Comparison of ENCODE assay signal across 8 cellular contexts in genomic region chr12:6603095-6603567, GRCh38. TPM values are rescaled to one million over a fixed set of nuclear protein-coding genes. Genes with fewer than 3 reads are reported as not detected.
DNase-seq lines count a peak whose midpoint lies in the region; ATAC-seq, FAIRE-seq and TF ChIP-seq lines count a peak whose summit lies in the region.

No MANE protein-coding gene starts in this region.

- TF ChIP-seq CTCF in endothelial cell of umbilical vein (IDR thresholded peaks at IDR 0.05; ENCODE audit: extremely low read depth in 1 of 2, insufficient read depth in 1 of 2, low read depth in 1 of 2, low read length in 2 of 2): no peak

- no peaks in the 10 kb centered on the region for H3K9me3 Mint-ChIP-seq in activated CD8-positive, alpha-beta memory T cell treated with anti-CD3 and anti-CD28 coated beads, Interleukin-2, amount 10 ng/mL, durations not matched to agents 7 days and 5 days (ENCODE audit: low read depth)

- dilution Hi-C loops in endothelial cell of umbilical vein (cut with MboI; ENCODE audit: extremely low pct_ligation_motif_present, low sequenced_read_pairs): no loop called here

- no peak for ATAC-seq in activated CD8-positive, alpha-beta memory T cell treated with anti-CD3 and anti-CD28 coated beads, Interleukin-2, amount 10 ng/mL, durations not matched to agents 7 days and 5 days

- peaks cover 30% of the 10 kb centered on the region for H3K4me1 ChIP-seq in endothelial cell of umbilical vein (ENCODE audit: control insufficient read depth, extremely low read depth, insufficient read depth, low read length)

- H3K9me1 ChIP-seq in endothelial cell of umbilical vein (replicated peaks; ENCODE audit: control insufficient read depth, extremely low read depth, insufficient read depth, low read length): no peaks in the 10 kb centered on the region

- CTCF ChIA-PET in activated CD8-positive, alpha-beta memory T cell treated with anti-CD3 and anti-CD28 coated beads, Interleukin-2, amount 10 ng/mL, durations not matched to agents 7 days and 5 days (lab: Charles Lee): interaction anchor here (0.6 to 2.5 kb wide), 9 partner anchors 12 to 91 kb away, joined by 3 to 11 read pairs (median 4); no protein-coding TSS in a partner anchor
- CTCF ChIA-PET in endothelial cell of umbilical vein (lab: Charles Lee): interaction anchor here (0.8 to 1.8 kb wide), 6 partner anchors 8 to 95 kb away, joined by 3 to 7 read pairs (median 3); no protein-coding TSS in a partner anchor

- no peak overlapping the region for H3K27ac ChIP-seq in endothelial cell of umbilical vein (ENCODE audit: insufficient read depth, low read depth, low read length)

- no peaks in the 10 kb centered on the region for H3K27me3 ChIP-seq in endothelial cell of umbilical vein (ENCODE audit: control insufficient read depth in 2 of 2, insufficient read depth in 2 of 2, low read length in 2 of 2)

- no TSS peak for BruUV-seq in endothelial cell of umbilical vein (replicated peaks; lab: Mats Ljungman, UMichigan)

- H3K79me2 ChIP-seq in endothelial cell of umbilical vein (ENCODE audit: control insufficient read depth, insufficient read depth, low read length): peaks cover 50% of the 10 kb centered on the region

- no peaks in the 10 kb centered on the region for H3K9me3 ChIP-seq in endothelial cell of umbilical vein (replicated peaks; ENCODE audit: control insufficient read depth, insufficient read depth, low read length)

- H3K27me3 Mint-ChIP-seq in activated CD8-positive, alpha-beta memory T cell treated with anti-CD3 and anti-CD28 coated beads, Interleukin-2, amount 10 ng/mL, durations not matched to agents 7 days and 5 days: no peaks in the 10 kb centered on the region

- H3K36me3 ChIP-seq in endothelial cell of umbilical vein (ENCODE audit: control insufficient read depth in 2 of 2, extremely low read depth in 1 of 2, insufficient read depth in 2 of 2, low read length in 2 of 2): peaks cover 27 to 37% of the 10 kb centered on the region in 2 experiments

- no peak for FAIRE-seq in endothelial cell of umbilical vein (lab: Jason Lieb, UNC)
- no peak for FAIRE-seq in HTR-8/SVneo (lab: Jason Lieb, UNC)

- no peaks in the 10 kb centered on the region for H4K20me1 ChIP-seq in endothelial cell of umbilical vein (replicated peaks; ENCODE audit: control insufficient read depth, extremely low read depth, insufficient read depth, low read length)

- POLR2A ChIA-PET in endothelial cell of umbilical vein (lab: Charles Lee): no interaction called here

- H3K9ac ChIP-seq in endothelial cell of umbilical vein (replicated peaks; ENCODE audit: extremely low read depth, insufficient read depth, low read length): no peak overlapping the region

- intact Hi-C loops in endothelial cell of umbilical vein (cut with micrococcal nuclease): no loop called here

- DNase-seq in activated CD8-positive, alpha-beta memory T cell treated with anti-CD3 and anti-CD28 coated beads, Interleukin-2, amount 10 ng/mL, durations not matched to agents 7 days and 5 days: peak; percentile 52
- DNase-seq in activated CD8-positive, alpha-beta memory T cell treated with anti-CD3 and anti-CD28 coated beads for 24 hours: no peak
- DNase-seq in T-helper 22 cell (ENCODE audit: low read depth) (peak; percentile 30), endothelial cell of umbilical vein (ENCODE audit: low read depth, low spot score) (peak; percentile 13), occipital lobe (lab: John Stamatoyannopoulos, UW) (peak; percentile 12), HTR-8/SVneo (ENCODE audit: insufficient read length, low spot score) (no peak), SW 1271 (lab: John Stamatoyannopoulos, UW) (no peak), inferior parietal cortex (ENCODE audit: extremely low spot score) (no peak)

- no peak overlapping the region for H3K4me3 ChIP-seq in endothelial cell of umbilical vein (replicated peaks in 1 of 3; ENCODE audit: insufficient read depth in 1 of 3, low read depth in 1 of 3, low read length in 3 of 3)

- H3K36me3 Mint-ChIP-seq in activated CD8-positive, alpha-beta memory T cell treated with anti-CD3 and anti-CD28 coated beads, Interleukin-2, amount 10 ng/mL, durations not matched to agents 7 days and 5 days: peaks cover 64% of the 10 kb centered on the region

- TF ChIP-seq POLR2A in endothelial cell of umbilical vein (IDR thresholded peaks at IDR 0.05; ENCODE audit: low read depth, low read length): no peak

- H3K27ac Mint-ChIP-seq in activated CD8-positive, alpha-beta memory T cell treated with anti-CD3 and anti-CD28 coated beads, Interleukin-2, amount 10 ng/mL, durations not matched to agents 7 days and 5 days: peak overlapping the region; percentile 78

- peak overlapping the region; percentile 58 for H3K4me3 Mint-ChIP-seq in activated CD8-positive, alpha-beta memory T cell treated with anti-CD3 and anti-CD28 coated beads, Interleukin-2, amount 10 ng/mL, durations not matched to agents 7 days and 5 days

- no peak overlapping the region for H3K4me2 ChIP-seq in endothelial cell of umbilical vein (ENCODE audit: insufficient read depth, low read length)

- H2AFZ ChIP-seq in endothelial cell of umbilical vein (ENCODE audit: low read depth, low read length): no peak overlapping the region

- H3K4me1 Mint-ChIP-seq in activated CD8-positive, alpha-beta memory T cell treated with anti-CD3 and anti-CD28 coated beads, Interleukin-2, amount 10 ng/mL, durations not matched to agents 7 days and 5 days: peaks cover 42% of the 10 kb centered on the region

RNA-seq across cellular contexts. Expression of gene CHD4, which starts 4.0 kb away (rescaled TPM):
- total RNA-seq in activated CD8-positive, alpha-beta memory T cell treated with anti-CD3 and anti-CD28 coated beads, Interleukin-2, amount 10 ng/mL, durations not matched to agents 7 days and 5 days: 100 to 1,000 TPM; 288 to 320 TPM
- 192 and 216 TPM in 2 replicates for total RNA-seq in endothelial cell of umbilical vein
- polyA plus RNA-seq in endothelial cell of umbilical vein: 119 and 127 TPM in 2 replicates
- 130 and 131 TPM in 2 replicates for polyA plus RNA-seq in endothelial cell of umbilical vein (2011; cell fraction: cytosol; rRNA removed)
- polyA plus RNA-seq in endothelial cell of umbilical vein (2011; cell fraction: nucleus; rRNA removed): 178 and 198 TPM in 2 replicates
- 108 and 117 TPM in 2 replicates for polyA plus RNA-seq in endothelial cell of umbilical vein (2012)
- 187 and 211 TPM in 2 replicates for polyA minus RNA-seq in endothelial cell of umbilical vein
- polyA minus RNA-seq in endothelial cell of umbilical vein (2011; cell fraction: cytosol; rRNA and poly(A)+ RNA removed): 97.7 TPM
- polyA minus RNA-seq in endothelial cell of umbilical vein (2011; cell fraction: nucleus; rRNA and poly(A)+ RNA removed): 83.7 and 90.8 TPM in 2 replicates
- total RNA-seq in occipital lobe: 149 TPM

RNA-seq across cellular contexts. Expression of gene LPAR5, which starts 32.6 kb away (rescaled TPM):
- 10 to 100 TPM; 15.8 to 18.5 TPM for total RNA-seq in activated CD8-positive, alpha-beta memory T cell treated with anti-CD3 and anti-CD28 coated beads, Interleukin-2, amount 10 ng/mL, durations not matched to agents 7 days and 5 days
- total RNA-seq in endothelial cell of umbilical vein (not detected in 2 replicates), occipital lobe (0.62 TPM)
- polyA plus RNA-seq in endothelial cell of umbilical vein: 0.23 and 0.41 TPM in 2 replicates
- 0.07 and 0.10 TPM in 2 replicates for polyA plus RNA-seq in endothelial cell of umbilical vein (2011; cell fraction: cytosol; rRNA removed)
- polyA plus RNA-seq in endothelial cell of umbilical vein (2011; cell fraction: nucleus; rRNA removed): 0.08 TPM in 1 of 2 replicates, not detected in the other
- polyA plus RNA-seq in endothelial cell of umbilical vein (2012): 0.07 TPM in 1 of 2 replicates, not detected in the other
- polyA minus RNA-seq in endothelial cell of umbilical vein: 0.42 and 0.75 TPM in 2 replicates
- polyA minus RNA-seq in endothelial cell of umbilical vein (2011; cell fraction: cytosol; rRNA and poly(A)+ RNA removed): 1.7 TPM
- polyA minus RNA-seq in endothelial cell of umbilical vein (2011; cell fraction: nucleus; rRNA and poly(A)+ RNA removed): not detected in 2 replicates

RNA-seq across cellular contexts. Expression of gene NOP2, which starts 35.0 kb away (rescaled TPM):
- 100 to 1,000 TPM in 1 of 2 experiments, 10 to 100 TPM in 1; 76.7 to 117 TPM for total RNA-seq in activated CD8-positive, alpha-beta memory T cell treated with anti-CD3 and anti-CD28 coated beads, Interleukin-2, amount 10 ng/mL, durations not matched to agents 7 days and 5 days
- total RNA-seq in endothelial cell of umbilical vein (58.5 and 63.6 TPM in 2 replicates), occipital lobe (10.8 TPM)
- 17.8 and 26.3 TPM in 2 replicates for polyA plus RNA-seq in endothelial cell of umbilical vein
- 28.3 and 30.1 TPM in 2 replicates for polyA plus RNA-seq in endothelial cell of umbilical vein (2011; cell fraction: cytosol; rRNA removed)
- 160 and 198 TPM in 2 replicates for polyA plus RNA-seq in endothelial cell of umbilical vein (2011; cell fraction: nucleus; rRNA removed)
- polyA plus RNA-seq in endothelial cell of umbilical vein (2012): 44.4 and 58.0 TPM in 2 replicates
- 29.2 and 29.4 TPM in 2 replicates for polyA minus RNA-seq in endothelial cell of umbilical vein
- polyA minus RNA-seq in endothelial cell of umbilical vein (2011; cell fraction: cytosol; rRNA and poly(A)+ RNA removed): 26.3 TPM
- polyA minus RNA-seq in endothelial cell of umbilical vein (2011; cell fraction: nucleus; rRNA and poly(A)+ RNA removed): 33.6 and 35.6 TPM in 2 replicates

RNA-seq across cellular contexts. Expression of gene ACRBP, which starts 44.1 kb away (rescaled TPM):
- total RNA-seq in activated CD8-positive, alpha-beta memory T cell treated with anti-CD3 and anti-CD28 coated beads, Interleukin-2, amount 10 ng/mL, durations not matched to agents 7 days and 5 days: 1 to 10 TPM; 1.1 to 2.0 TPM
- 0.97 and 1.3 TPM in 2 replicates for total RNA-seq in endothelial cell of umbilical vein
- polyA plus RNA-seq in endothelial cell of umbilical vein: 5.5 and 5.7 TPM in 2 replicates
- polyA plus RNA-seq in endothelial cell of umbilical vein (2011; cell fraction: cytosol; rRNA removed): 2.0 and 3.4 TPM in 2 replicates
- 2.5 and 3.2 TPM in 2 replicates for polyA plus RNA-seq in endothelial cell of umbilical vein (2011; cell fraction: nucleus; rRNA removed)
- 0.32 and 0.82 TPM in 2 replicates for polyA plus RNA-seq in endothelial cell of umbilical vein (2012)
- 4.5 and 5.2 TPM in 2 replicates for polyA minus RNA-seq in endothelial cell of umbilical vein
- polyA minus RNA-seq in endothelial cell of umbilical vein (2011; cell fraction: cytosol; rRNA and poly(A)+ RNA removed): not detected
- polyA minus RNA-seq in endothelial cell of umbilical vein (2011; cell fraction: nucleus; rRNA and poly(A)+ RNA removed): 1.6 and 1.8 TPM in 2 replicates
- 0.62 TPM for total RNA-seq in occipital lobe

RNA-seq across cellular contexts. Expression of gene IFFO1, which starts 47.3 kb away (rescaled TPM):
- total RNA-seq in activated CD8-positive, alpha-beta memory T cell treated with anti-CD3 and anti-CD28 coated beads, Interleukin-2, amount 10 ng/mL, durations not matched to agents 7 days and 5 days: 10 to 100 TPM; 29.3 to 30.0 TPM
- total RNA-seq in endothelial cell of umbilical vein (26.4 and 27.7 TPM in 2 replicates), occipital lobe (4.4 TPM)
- 41.0 and 41.2 TPM in 2 replicates for polyA plus RNA-seq in endothelial cell of umbilical vein
- polyA plus RNA-seq in endothelial cell of umbilical vein (2011; cell fraction: cytosol; rRNA removed): 15.9 and 21.0 TPM in 2 replicates
- polyA plus RNA-seq in endothelial cell of umbilical vein (2011; cell fraction: nucleus; rRNA removed): 156 and 161 TPM in 2 replicates
- 18.3 and 26.1 TPM in 2 replicates for polyA plus RNA-seq in endothelial cell of umbilical vein (2012)
- 19.2 and 20.3 TPM in 2 replicates for polyA minus RNA-seq in endothelial cell of umbilical vein
- polyA minus RNA-seq in endothelial cell of umbilical vein (2011; cell fraction: cytosol; rRNA and poly(A)+ RNA removed): not detected
- polyA minus RNA-seq in endothelial cell of umbilical vein (2011; cell fraction: nucleus; rRNA and poly(A)+ RNA removed): 12.7 and 20.1 TPM in 2 replicates

Comparison
In these comparisons a context has a peak if more than half of its experiments do, and no peak if none do; other contexts are left out.
1. DNase-seq: peak in activated CD8-positive, alpha-beta memory T cell treated with anti-CD3 and anti-CD28 coated beads, Interleukin-2, amount 10 ng/mL, durations not matched to agents 7 days and 5 days (single experiment), T-helper 22 cell (single experiment), endothelial cell of umbilical vein (single experiment) and occipital lobe (single experiment); none in activated CD8-positive, alpha-beta memory T cell treated with anti-CD3 and anti-CD28 coated beads for 24 hours (single experiment), HTR-8/SVneo (single experiment), SW 1271 (0 of 2) and inferior parietal cortex (single experiment).
2. RNA of gene LPAR5, which starts 32.6 kb away (total RNA-seq): 15.8 to 18.5 TPM in activated CD8-positive, alpha-beta memory T cell treated with anti-CD3 and anti-CD28 coated beads, Interleukin-2, amount 10 ng/mL, durations not matched to agents 7 days and 5 days; 0.62 TPM in occipital lobe (single experiment) and not detected in endothelial cell of umbilical vein; every median in the first group is over 10 times any median in the second.